10 cellular contexts compared by ENCODE assay signal in the genomic region with DNA sequence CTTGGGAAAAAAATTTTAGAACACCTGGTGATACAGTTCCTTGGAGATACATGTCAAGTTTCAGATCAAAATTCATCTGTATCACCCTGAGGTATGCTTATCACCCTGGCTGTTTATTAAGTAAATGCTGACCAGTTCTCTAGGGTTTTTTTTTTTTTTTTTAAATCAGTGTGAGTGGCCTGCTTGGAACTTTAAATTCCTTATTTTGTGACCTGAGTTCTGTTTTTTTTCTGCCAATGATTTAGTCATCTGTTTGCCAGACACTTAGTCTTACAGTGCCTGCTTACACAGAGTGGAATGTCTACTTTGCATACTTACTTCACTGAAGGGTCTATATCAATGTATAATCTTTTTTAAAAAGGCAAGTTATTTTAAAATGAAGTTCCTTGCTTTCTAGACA. TPM values are rescaled to one million over a fixed set of nuclear protein-coding genes. Genes with fewer than 3 reads are reported as not detected.
DNase-seq lines count a peak whose midpoint lies in the region; ATAC-seq and TF ChIP-seq lines count a peak whose summit lies in the region.
"Had no signal": no experiment of that assay in that cellular context is flagged by ENCODE, and none has a peak within 500 bp of the region (broad histone marks: within the 10 kb centered on the region; RNA-seq: fewer than 3 reads in every experiment).

No MANE protein-coding gene starts in this region.

- no peaks in the 10 kb centered on the region for H3K79me1 ChIP-seq in neuronal stem cell (ENCODE audit: low read depth, low read length)

- no peak overlapping the region for H3K14ac ChIP-seq in neuronal stem cell (ENCODE audit: low read length)

- peaks cover 65% of the 10 kb centered on the region for H3K4me1 Mint-ChIP-seq in activated B cell treated with CpG ODN at 0.5 μM for 24 hours
- H3K4me1 Mint-ChIP-seq in type B pancreatic cell (ENCODE audit: unreplicated experiment), result no peaks in the 10 kb centered on the region

- CTCF ChIA-PET in activated B cell treated with CpG ODN at 0.5 μM for 24 hours (lab: Charles Lee), result interaction anchor here (1.4 kb wide), 1 partner anchor 163 kb away, joined by 3 read pairs; no protein-coding TSS in a partner anchor

- H2AFZ ChIP-seq in neuronal stem cell (ENCODE audit: low read length), result no peak overlapping the region

- H3K9me3 ChIP-seq in left ventricle myocardium inferior (replicated peaks), result no peaks in the 10 kb centered on the region
- no peaks in the 10 kb centered on the region for H3K9me3 ChIP-seq in right atrium auricular region
- H3K9me3 ChIP-seq in lung (ENCODE audit: control insufficient read depth in 2 of 2, insufficient read depth in 1 of 2, low read length in 1 of 2), result peaks cover 0 to 1% of the 10 kb centered on the region in 2 donors
- H3K9me3 ChIP-seq in neuronal stem cell (replicated peaks in 1 of 2; ENCODE audit: control insufficient read depth in 2 of 2, insufficient read depth in 1 of 2, low read depth in 1 of 2, low read length in 2 of 2), result peaks cover 0 to 3% of the 10 kb centered on the region in 2 donors

- H4K8ac ChIP-seq in neuronal stem cell (ENCODE audit: low read depth, low read length), result no peak overlapping the region

- intact Hi-C loops in left ventricle myocardium inferior (cut with micrococcal nuclease), result no loop called here
- intact Hi-C loops in activated B cell treated with CpG ODN at 0.5 μM for 24 hours (cut with micrococcal nuclease), result loop anchor here (1.0 to 10.0 kb wide), 5 partner anchors 16 to 1749 kb away; no protein-coding TSS in a partner anchor

- DNase-seq in left ventricle myocardium inferior (no peak), right atrium auricular region (ENCODE audit: low spot score) (no peak), activated B cell treated with CpG ODN at 0.5 μM for 24 hours (no peak), lung (ENCODE audit: low spot score) (no peak), type B pancreatic cell (ENCODE audit: extremely low spot score, unreplicated experiment) (no peak), inferior parietal cortex (ENCODE audit: extremely low spot score) (no peak), neuronal stem cell (ENCODE audit: low spot score) (no peak)
- DNase-seq: activated T-cell treated with anti-CD3 and anti-CD28 coated beads, Interleukin-2, amount 50 U/mL, for 72 hours had no signal

- no peak for ATAC-seq in activated B cell treated with CpG ODN at 0.5 μM for 24 hours (ENCODE audit: low read depth)
- ATAC-seq in lung (ENCODE audit: insufficient read depth, low FRiP score), result peak; percentile 22
- ATAC-seq in HG02840 (IDR thresholded peaks at IDR 0.05; ENCODE audit: low FRiP score, unreplicated experiment), result no peak
- ATAC-seq: activated T-cell treated with anti-CD3 and anti-CD28 coated beads, Interleukin-2, amount 50 U/mL, for 72 hours had no signal

- no peak overlapping the region for H3K9ac ChIP-seq in neuronal stem cell (ENCODE audit: low read depth, low read length, poor library complexity)

- H3K4me2 ChIP-seq in neuronal stem cell (ENCODE audit: insufficient read depth, low read length, poor library complexity, severe bottlenecking), result no peak overlapping the region

- no peaks in the 10 kb centered on the region for H3K9me3 Mint-ChIP-seq in activated B cell treated with CpG ODN at 0.5 μM for 24 hours
- no peaks in the 10 kb centered on the region for H3K9me3 Mint-ChIP-seq in type B pancreatic cell
- H3K9me3 Mint-ChIP-seq: activated T-cell treated with anti-CD3 and anti-CD28 coated beads, Interleukin-2, amount 50 U/mL, for 72 hours; T-helper 1 cell treated with Interleukin-12 subunit alpha and Interleukin-12 subunit beta and Interleukin-4 antibody, amounts not matched to agents 30 μg/mL and 1 μg/mL, for 36 hours had no signal

- H3K4me3 Mint-ChIP-seq in activated B cell treated with CpG ODN at 0.5 μM for 24 hours (peak overlapping the region; percentile 88), type B pancreatic cell (peak overlapping the region; percentile 95)

- H2BK15ac ChIP-seq in neuronal stem cell (ENCODE audit: low read length), result no peak overlapping the region

- peaks cover 33% of the 10 kb centered on the region for H3K4me1 ChIP-seq in left ventricle myocardium inferior
- H3K4me1 ChIP-seq in right atrium auricular region, result no peaks in the 10 kb centered on the region
- H3K4me1 ChIP-seq in lung (ENCODE audit: control insufficient read depth in 2 of 2, insufficient read depth in 2 of 2, low read length in 2 of 2), result no peaks in the 10 kb centered on the region
- peaks cover 6% of the 10 kb centered on the region in 2 donors for H3K4me1 ChIP-seq in neuronal stem cell (ENCODE audit: control insufficient read depth in 2 of 2, insufficient read depth in 1 of 2, low read depth in 1 of 2, low read length in 2 of 2)

- no peak overlapping the region for H2BK12ac ChIP-seq in neuronal stem cell (ENCODE audit: low read length)

- H3K27ac ChIP-seq in left ventricle myocardium inferior (replicated peaks) (peak overlapping the region; percentile 81), right atrium auricular region (peak overlapping the region in 1 of 2 donors; percentile 3), lung (ENCODE audit: low read depth in 1 of 2, low read length in 1 of 2) (no peak overlapping the region), neuronal stem cell (replicated peaks; ENCODE audit: low read length) (no peak overlapping the region)

- no peak overlapping the region for H2BK120ac ChIP-seq in neuronal stem cell (ENCODE audit: low read depth, low read length)

- peaks cover 7% of the 10 kb centered on the region for H3K36me3 Mint-ChIP-seq in activated B cell treated with CpG ODN at 0.5 μM for 24 hours (ENCODE audit: low read depth)
- H3K36me3 Mint-ChIP-seq in type B pancreatic cell, result peaks cover 2% of the 10 kb centered on the region

- no peak overlapping the region for H4K91ac ChIP-seq in neuronal stem cell (ENCODE audit: low read depth, low read length, poor library complexity)

- no peak overlapping the region for H3K4ac ChIP-seq in neuronal stem cell (ENCODE audit: low read length)

- H3K27me3 ChIP-seq in left ventricle myocardium inferior (ENCODE audit: low read depth) (no peaks in the 10 kb centered on the region), right atrium auricular region (no peaks in the 10 kb centered on the region), lung (ENCODE audit: control insufficient read depth, insufficient read depth) (no peaks in the 10 kb centered on the region), neuronal stem cell (ENCODE audit: control insufficient read depth in 3 of 3, insufficient read depth in 3 of 3, low read depth in 1 of 3, low read length in 3 of 3) (peaks cover 0 to 3% (median 0%) of the 10 kb centered on the region in 3 experiments)

- POLR2A ChIA-PET in activated B cell treated with CpG ODN at 0.5 μM for 24 hours (lab: Charles Lee), result interaction anchor here (1.3 to 2.2 kb wide), 3 partner anchors 45 to 543 kb away, joined by 4 to 6 read pairs (median 5); partner anchors contain the start of genes AHR, ANKMY2 and BZW2

- H3K36me3 ChIP-seq in left ventricle myocardium inferior (no peaks in the 10 kb centered on the region), right atrium auricular region (no peaks in the 10 kb centered on the region), lung (ENCODE audit: control insufficient read depth in 2 of 2, insufficient read depth in 2 of 2, low read length in 2 of 2) (no peaks in the 10 kb centered on the region), neuronal stem cell (replicated peaks in 1 of 2; ENCODE audit: control insufficient read depth in 2 of 2, insufficient read depth in 2 of 2, low read length in 2 of 2) (no peaks in the 10 kb centered on the region)

- H3K27ac Mint-ChIP-seq in activated B cell treated with CpG ODN at 0.5 μM for 24 hours, result peak overlapping the region; percentile 84
- peak overlapping the region; percentile 91 for H3K27ac Mint-ChIP-seq in type B pancreatic cell
- H3K27ac Mint-ChIP-seq: activated T-cell treated with anti-CD3 and anti-CD28 coated beads, Interleukin-2, amount 50 U/mL, for 72 hours; T-helper 1 cell treated with Interleukin-12 subunit alpha and Interleukin-12 subunit beta and Interleukin-4 antibody, amounts not matched to agents 30 μg/mL and 1 μg/mL, for 36 hours had no signal

- no peak overlapping the region for H3K18ac ChIP-seq in neuronal stem cell (ENCODE audit: low read length)

- TF ChIP-seq CTCF in left ventricle myocardium inferior (IDR thresholded peaks at IDR 0.05; ENCODE audit: borderline replicate concordance), result no peak
- TF ChIP-seq CTCF in right atrium auricular region (IDR thresholded peaks at IDR 0.05), result no peak
- no peak for TF ChIP-seq CTCF in activated B cell treated with CpG ODN at 0.5 μM for 24 hours (IDR thresholded peaks at IDR 0.05)
- no peak for TF ChIP-seq CTCF in lung (IDR thresholded peaks at IDR 0.05; ENCODE audit: control extremely low read depth, extremely low read depth)
- no peak for TF ChIP-seq CTCF in type B pancreatic cell (conservative IDR thresholded peaks at IDR 0.05)

- no peak overlapping the region for H2AK5ac ChIP-seq in neuronal stem cell (ENCODE audit: low read depth, low read length)

- H3K4me3 ChIP-seq in left ventricle myocardium inferior (peak overlapping the region; percentile 89), right atrium auricular region (no peak overlapping the region), lung (no peak overlapping the region), neuronal stem cell (ENCODE audit: low read length in 2 of 2) (peak overlapping the region in 1 of 2 donors; percentile 97)

- H3K27me3 Mint-ChIP-seq in activated B cell treated with CpG ODN at 0.5 μM for 24 hours (no peaks in the 10 kb centered on the region), type B pancreatic cell (peaks cover 13% of the 10 kb centered on the region)

- H2BK5ac ChIP-seq in neuronal stem cell (ENCODE audit: low read length), result no peak overlapping the region

- H3K23ac ChIP-seq in neuronal stem cell (ENCODE audit: low read depth, low read length, poor library complexity), result no peak overlapping the region

RNA-seq across cellular contexts. Expression of gene TSPAN13, which starts 1.8 kb away (rescaled TPM):
- total RNA-seq in left ventricle myocardium inferior (13.7 TPM), right atrium auricular region (1 to 10 TPM; 5.1 to 9.7 TPM), activated B cell treated with CpG ODN at 0.5 μM for 24 hours (15.1 and 17.8 TPM in 2 replicates), lung (100 to 1,000 TPM; 125 to 143 TPM), type B pancreatic cell (ENCODE audit: low replicate concordance) (65.1 and 99.5 TPM in 2 replicates)
- 100 to 1,000 TPM in 1 of 2 donors, 10 to 100 TPM in 1; 81.1 to 125 TPM for polyA plus RNA-seq in lung
- polyA plus RNA-seq in neuronal stem cell (2013, experiment 1 of 2), result 18.3 TPM
- 19.0 TPM for polyA plus RNA-seq in neuronal stem cell (2013, experiment 2 of 2)

RNA-seq across cellular contexts. Expression of gene AGR2, which starts 49.4 kb away (rescaled TPM):
- total RNA-seq in left ventricle myocardium inferior (not detected), right atrium auricular region (not detected), activated B cell treated with CpG ODN at 0.5 μM for 24 hours (not detected in 2 replicates), lung (100 to 1,000 TPM; 248 to 333 TPM), type B pancreatic cell (ENCODE audit: low replicate concordance) (116 and 179 TPM in 2 replicates)
- 100 to 1,000 TPM; 137 to 420 TPM for polyA plus RNA-seq in lung
- polyA plus RNA-seq in neuronal stem cell (2013, experiment 1 of 2), result not detected
- polyA plus RNA-seq in neuronal stem cell (2013, experiment 2 of 2), result not detected
- total RNA-seq: activated T-cell treated with anti-CD3 and anti-CD28 coated beads, Interleukin-2, amount 50 U/mL, for 72 hours had no signal

Comparison
In these comparisons a context has a peak if more than half of its experiments do, and no peak if none do; other contexts are left out.
1. RNA of gene AGR2, which starts 49.4 kb away (total RNA-seq): 248 to 333 TPM in lung and 116 to 179 TPM in type B pancreatic cell; not detected in left ventricle myocardium inferior (single experiment), not detected in right atrium auricular region and not detected in activated B cell treated with CpG ODN at 0.5 μM for 24 hours; every median in the first group is over 100 times any median in the second.